In genomic region chr2:164009801-164010337, GRCh38 we compare ENCODE assay signal across 17 cellular contexts.
A peak's percentile ranks its signal among the peaks of the same experiment; 100 is the strongest.
DNase-seq lines count a peak whose midpoint lies in the region; ATAC-seq and TF ChIP-seq lines count a peak whose summit lies in the region.
"Had no signal": no experiment of that assay in that cellular context is flagged by ENCODE, and none has a peak within 500 bp of the region (broad histone marks: within the 10 kb centered on the region; RNA-seq: fewer than 3 reads in every experiment).

No MANE protein-coding gene starts in this region.

- peak; percentile 57 for DNase-seq in NCI-H1105 treated with DMSO at 0.1 percent for 48 hours (lab: John Stamatoyannopoulos, UW)
- no peak for DNase-seq in NCI-H1105 (lab: John Stamatoyannopoulos, UW)
- peak; percentile 70 for DNase-seq in NCI-H446 treated with DMSO at 0.1 percent for 48 hours (lab: John Stamatoyannopoulos, UW)
- DNase-seq in endodermal cell, result no peak
- DNase-seq in substantia nigra (lab: John Stamatoyannopoulos, UW), result peak in 3 of 49 donors; percentile 1 to 23 (median 7)
- DNase-seq in A172 (ENCODE audit: low spot score), result no peak
- no peak for DNase-seq in sciatic nerve (ENCODE audit: low spot score)
- DNase-seq in NCI-H510A treated with DMSO at 0.1 percent for 48 hours (lab: John Stamatoyannopoulos, UW), result no peak
- DNase-seq: activated CD4-positive, alpha-beta T cell treated with anti-CD3 and anti-CD28 coated beads for 4 hours; activated naive CD8-positive, alpha-beta T cell treated with anti-CD3 and anti-CD28 coated beads, Interleukin-2, amount 10 ng/mL, durations not matched to agents 7 days and 5 days; activated T-cell treated with anti-CD3 and anti-CD28 coated beads, Interleukin-2, amount 50 U/mL, for 24 hours; CD4-positive, CD25-positive, alpha-beta regulatory T cell; heart right ventricle; kidney; mucosa of descending colon; upper lobe of left lung had no signal

- TF ChIP-seq CTCF in endodermal cell (conservative IDR thresholded peaks at IDR 0.05), result no peak

- H3K9me3 Mint-ChIP-seq in endodermal cell, result no peaks in the 10 kb centered on the region
- H3K9me3 Mint-ChIP-seq: activated naive CD8-positive, alpha-beta T cell treated with anti-CD3 and anti-CD28 coated beads, Interleukin-2, amount 10 ng/mL, durations not matched to agents 7 days and 5 days had no signal

- peaks cover 5% of the 10 kb centered on the region for H3K4me1 Mint-ChIP-seq in endodermal cell
- H3K4me1 Mint-ChIP-seq: activated naive CD8-positive, alpha-beta T cell treated with anti-CD3 and anti-CD28 coated beads, Interleukin-2, amount 10 ng/mL, durations not matched to agents 7 days and 5 days; CD4-positive, CD25-positive, alpha-beta regulatory T cell had no signal

- H3K4me3 Mint-ChIP-seq in endodermal cell, result no peak overlapping the region
- H3K4me3 Mint-ChIP-seq: activated naive CD8-positive, alpha-beta T cell treated with anti-CD3 and anti-CD28 coated beads, Interleukin-2, amount 10 ng/mL, durations not matched to agents 7 days and 5 days; activated T-cell treated with anti-CD3 and anti-CD28 coated beads, Interleukin-2, amount 50 U/mL, for 24 hours; CD4-positive, CD25-positive, alpha-beta regulatory T cell had no signal

- H3K4me1 ChIP-seq in endodermal cell (ENCODE audit: control insufficient read depth, insufficient read depth, low read length), result no peaks in the 10 kb centered on the region
- H3K4me1 ChIP-seq: heart right ventricle, upper lobe of left lung had no signal

- WGBS in endodermal cell (ENCODE audit: insufficient coverage in 1 of 2, insufficient read length in 1 of 2), 2 experiments, result 79 to 82% methylated on average over 2 to 5 of the region's 5 CpGs

- no peak overlapping the region for H3K27ac Mint-ChIP-seq in endodermal cell
- H3K27ac Mint-ChIP-seq: activated naive CD8-positive, alpha-beta T cell treated with anti-CD3 and anti-CD28 coated beads, Interleukin-2, amount 10 ng/mL, durations not matched to agents 7 days and 5 days; activated T-cell treated with anti-CD3 and anti-CD28 coated beads, Interleukin-2, amount 50 U/mL, for 24 hours; CD4-positive, CD25-positive, alpha-beta regulatory T cell had no signal

- H3K36me3 Mint-ChIP-seq in endodermal cell (ENCODE audit: low read depth), result no peaks in the 10 kb centered on the region
- H3K36me3 Mint-ChIP-seq: activated naive CD8-positive, alpha-beta T cell treated with anti-CD3 and anti-CD28 coated beads, Interleukin-2, amount 10 ng/mL, durations not matched to agents 7 days and 5 days; CD4-positive, CD25-positive, alpha-beta regulatory T cell had no signal

- H3K9me3 ChIP-seq in endodermal cell (ENCODE audit: control insufficient read depth, low read length), result no peaks in the 10 kb centered on the region
- H3K9me3 ChIP-seq: heart right ventricle, mucosa of descending colon, upper lobe of left lung had no signal

- no peaks in the 10 kb centered on the region for H3K27me3 ChIP-seq in endodermal cell (ENCODE audit: control insufficient read depth, insufficient read depth, low read length, poor library complexity, severe bottlenecking)
- H3K27me3 ChIP-seq: heart right ventricle, upper lobe of left lung had no signal

- no peaks in the 10 kb centered on the region for H3K27me3 Mint-ChIP-seq in endodermal cell (ENCODE audit: insufficient read depth)
- H3K27me3 Mint-ChIP-seq: activated naive CD8-positive, alpha-beta T cell treated with anti-CD3 and anti-CD28 coated beads, Interleukin-2, amount 10 ng/mL, durations not matched to agents 7 days and 5 days; activated T-cell treated with anti-CD3 and anti-CD28 coated beads, Interleukin-2, amount 50 U/mL, for 24 hours; CD4-positive, CD25-positive, alpha-beta regulatory T cell had no signal

- ATAC-seq in sciatic nerve, result no peak
- ATAC-seq: mucosa of descending colon, Right ventricle myocardium inferior had no signal

- no peak overlapping the region for H3K9ac ChIP-seq in endodermal cell (ENCODE audit: extremely low read depth, low read length, poor library complexity, severe bottlenecking)

- H3K4me3 ChIP-seq in endodermal cell (ENCODE audit: low read length), result no peak overlapping the region
- H3K4me3 ChIP-seq: heart right ventricle, mucosa of descending colon, upper lobe of left lung had no signal

- H3K27ac ChIP-seq in endodermal cell (ENCODE audit: low read depth, low read length), result peak overlapping the region; percentile 20
- H3K27ac ChIP-seq in substantia nigra (ENCODE audit: low read depth, low read length, poor library complexity, severe bottlenecking), result peak overlapping the region; percentile 74
- H3K27ac ChIP-seq: heart right ventricle, upper lobe of left lung had no signal

- no peaks in the 10 kb centered on the region for H3K36me3 ChIP-seq in endodermal cell (ENCODE audit: control insufficient read depth, insufficient read depth, low read length)
- H3K36me3 ChIP-seq: heart right ventricle, upper lobe of left lung had no signal

- intact Hi-C loops in sciatic nerve (cut with DNase I), result no loop called here

Comparison
In these comparisons a context has a peak if more than half of its experiments do, and no peak if none do; other contexts are left out.
1. DNase-seq: peak in NCI-H1105 treated with DMSO at 0.1 percent for 48 hours (single experiment) and NCI-H446 treated with DMSO at 0.1 percent for 48 hours (single experiment); none in NCI-H1105 (single experiment), endodermal cell (single experiment), A172 (single experiment), sciatic nerve (single experiment) and NCI-H510A treated with DMSO at 0.1 percent for 48 hours (single experiment).